In the genomic region with DNA sequence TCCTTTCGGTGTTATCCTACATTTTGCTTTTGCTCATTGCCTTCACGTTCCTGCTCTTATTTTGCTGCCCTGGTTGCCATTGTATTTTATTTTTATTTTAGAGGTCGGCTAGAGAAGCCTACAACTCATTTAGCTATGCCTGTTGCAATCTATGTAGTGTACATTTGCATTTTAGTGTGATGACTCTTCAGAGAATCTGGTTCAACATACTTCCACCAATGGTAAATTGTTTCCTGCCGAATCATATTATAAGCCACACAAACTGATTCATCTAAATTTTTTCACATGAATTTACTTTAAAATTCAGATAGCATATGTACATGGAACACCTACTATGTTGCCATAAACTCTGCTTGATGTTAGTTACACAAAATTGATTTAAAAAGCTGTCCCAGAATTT, we compare ENCODE assay signal across 1 cellular context.
TF ChIP-seq lines count a peak whose summit lies in the region.

No MANE protein-coding gene starts in this region.

TF ChIP-seq in SK-N-SH, 30 proteins besides CTCF, POLR2A, EP300 and RAD21 (continued from another document):
- TF ChIP-seq, protein P1, sequence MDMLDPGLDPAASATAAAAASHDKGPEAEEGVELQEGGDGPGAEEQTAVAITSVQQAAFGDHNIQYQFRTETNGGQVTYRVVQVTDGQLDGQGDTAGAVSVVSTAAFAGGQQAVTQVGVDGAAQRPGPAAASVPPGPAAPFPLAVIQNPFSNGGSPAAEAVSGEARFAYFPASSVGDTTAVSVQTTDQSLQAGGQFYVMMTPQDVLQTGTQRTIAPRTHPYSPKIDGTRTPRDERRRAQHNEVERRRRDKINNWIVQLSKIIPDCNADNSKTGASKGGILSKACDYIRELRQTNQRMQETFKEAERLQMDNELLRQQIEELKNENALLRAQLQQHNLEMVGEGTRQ (IDR thresholded peaks at IDR 0.05; ENCODE audit: borderline replicate concordance, low read depth, low read length) = no peak
- TF ChIP-seq MEF2A (IDR thresholded peaks at IDR 0.05; ENCODE audit: borderline replicate concordance, low read depth) (no peak), ZBTB33 (IDR thresholded peaks at IDR 0.05; ENCODE audit: borderline replicate concordance, low read depth) (no peak), TAF1 (IDR thresholded peaks at IDR 0.05; ENCODE audit: borderline replicate concordance, low read depth, low read length) (no peak), CHD2 (IDR thresholded peaks at IDR 0.05; ENCODE audit: low read length, partially characterized antibody) (no peak), EZH2phosphoT487 (IDR thresholded peaks at IDR 0.05; ENCODE audit: borderline replicate concordance, low read depth) (no peak), YY1 (IDR thresholded peaks at IDR 0.05; ENCODE audit: low read depth) (no peak), JUND (IDR thresholded peaks at IDR 0.05) (peak; percentile 63), SIN3A (IDR thresholded peaks at IDR 0.05; ENCODE audit: borderline replicate concordance, low read depth, low read length) (no peak), FOSL2 (IDR thresholded peaks at IDR 0.05; ENCODE audit: borderline replicate concordance, low read depth) (peak; percentile 68; the same call in 1 of the 2 replicates)
- TF ChIP-seq, protein P2, sequence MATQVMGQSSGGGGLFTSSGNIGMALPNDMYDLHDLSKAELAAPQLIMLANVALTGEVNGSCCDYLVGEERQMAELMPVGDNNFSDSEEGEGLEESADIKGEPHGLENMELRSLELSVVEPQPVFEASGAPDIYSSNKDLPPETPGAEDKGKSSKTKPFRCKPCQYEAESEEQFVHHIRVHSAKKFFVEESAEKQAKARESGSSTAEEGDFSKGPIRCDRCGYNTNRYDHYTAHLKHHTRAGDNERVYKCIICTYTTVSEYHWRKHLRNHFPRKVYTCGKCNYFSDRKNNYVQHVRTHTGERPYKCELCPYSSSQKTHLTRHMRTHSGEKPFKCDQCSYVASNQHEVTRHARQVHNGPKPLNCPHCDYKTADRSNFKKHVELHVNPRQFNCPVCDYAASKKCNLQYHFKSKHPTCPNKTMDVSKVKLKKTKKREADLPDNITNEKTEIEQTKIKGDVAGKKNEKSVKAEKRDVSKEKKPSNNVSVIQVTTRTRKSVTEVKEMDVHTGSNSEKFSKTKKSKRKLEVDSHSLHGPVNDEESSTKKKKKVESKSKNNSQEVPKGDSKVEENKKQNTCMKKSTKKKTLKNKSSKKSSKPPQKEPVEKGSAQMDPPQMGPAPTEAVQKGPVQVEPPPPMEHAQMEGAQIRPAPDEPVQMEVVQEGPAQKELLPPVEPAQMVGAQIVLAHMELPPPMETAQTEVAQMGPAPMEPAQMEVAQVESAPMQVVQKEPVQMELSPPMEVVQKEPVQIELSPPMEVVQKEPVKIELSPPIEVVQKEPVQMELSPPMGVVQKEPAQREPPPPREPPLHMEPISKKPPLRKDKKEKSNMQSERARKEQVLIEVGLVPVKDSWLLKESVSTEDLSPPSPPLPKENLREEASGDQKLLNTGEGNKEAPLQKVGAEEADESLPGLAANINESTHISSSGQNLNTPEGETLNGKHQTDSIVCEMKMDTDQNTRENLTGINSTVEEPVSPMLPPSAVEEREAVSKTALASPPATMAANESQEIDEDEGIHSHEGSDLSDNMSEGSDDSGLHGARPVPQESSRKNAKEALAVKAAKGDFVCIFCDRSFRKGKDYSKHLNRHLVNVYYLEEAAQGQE (IDR thresholded peaks at IDR 0.05; ENCODE audit: low read depth, low read length) = no peak
- TF ChIP-seq, protein P3, sequence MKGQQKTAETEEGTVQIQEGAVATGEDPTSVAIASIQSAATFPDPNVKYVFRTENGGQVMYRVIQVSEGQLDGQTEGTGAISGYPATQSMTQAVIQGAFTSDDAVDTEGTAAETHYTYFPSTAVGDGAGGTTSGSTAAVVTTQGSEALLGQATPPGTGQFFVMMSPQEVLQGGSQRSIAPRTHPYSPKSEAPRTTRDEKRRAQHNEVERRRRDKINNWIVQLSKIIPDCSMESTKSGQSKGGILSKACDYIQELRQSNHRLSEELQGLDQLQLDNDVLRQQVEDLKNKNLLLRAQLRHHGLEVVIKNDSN (IDR thresholded peaks at IDR 0.05; ENCODE audit: borderline replicate concordance, low read depth) = no peak
